In the genomic region with DNA sequence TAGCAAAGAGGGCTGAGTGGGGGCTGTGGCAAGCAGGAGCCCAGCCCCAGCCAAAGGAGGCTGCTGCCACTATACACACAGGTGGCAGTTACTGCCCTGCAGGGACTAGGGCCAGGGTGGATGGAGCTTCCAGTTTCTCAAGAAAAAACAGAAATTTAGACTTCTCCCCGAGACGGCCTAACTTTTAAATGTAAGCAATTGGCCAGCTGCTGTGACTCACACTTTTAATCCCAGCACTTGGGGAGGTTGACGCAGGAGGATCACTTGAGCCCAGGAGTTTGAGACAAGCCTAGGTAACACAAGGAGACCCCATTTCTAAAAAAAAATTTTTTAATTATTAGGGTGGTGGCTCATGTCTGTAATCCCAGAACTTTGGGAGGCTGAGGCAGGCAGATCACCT, we compare ENCODE assay signal across 22 cellular contexts.
"Had no signal": no experiment of that assay in that cellular context is flagged by ENCODE, and none has a peak within 500 bp of the region (broad histone marks: within the 10 kb centered on the region; RNA-seq: fewer than 3 reads in every experiment).

No MANE protein-coding gene starts in this region.

- H3K4me3 ChIP-seq: cardiac muscle cell, dorsolateral prefrontal cortex, lung, right lobe of liver, spleen, tibial artery had no signal

- H3K27me3 Mint-ChIP-seq: natural killer cell treated with Interleukin-12 subunit alpha and Interleukin-12 subunit beta and Interleukin-15 and Interleukin-18, amount 100 ng/mL, for 72 hours had no signal

- ATAC-seq: activated CD4-positive, CD25-positive, alpha-beta regulatory T cell treated with anti-CD3 and anti-CD28 coated beads, Interleukin-2, amount 50 U/mL, for 24 hours; activated naive CD4-positive, alpha-beta T cell treated with anti-CD3 and anti-CD28 coated beads, Interleukin-2, amount 50 U/mL, for 72 hours; right lobe of liver had no signal

- FAIRE-seq: keratinocyte, urothelium cell line had no signal

- H3K36me3 Mint-ChIP-seq: activated naive CD4-positive, alpha-beta T cell treated with anti-CD3 and anti-CD28 coated beads, Interleukin-2, amount 50 U/mL, for 72 hours; natural killer cell treated with Interleukin-12 subunit alpha and Interleukin-12 subunit beta and Interleukin-15 and Interleukin-18, amount 100 ng/mL, for 72 hours had no signal

- H3K9me3 Mint-ChIP-seq: activated naive CD4-positive, alpha-beta T cell treated with anti-CD3 and anti-CD28 coated beads, Interleukin-2, amount 50 U/mL, for 72 hours; mesothelial cell of epicardium; natural killer cell treated with Interleukin-12 subunit alpha and Interleukin-12 subunit beta and Interleukin-15 and Interleukin-18, amount 100 ng/mL, for 72 hours had no signal

- H3K4me3 Mint-ChIP-seq: mesothelial cell of epicardium; natural killer cell treated with Interleukin-12 subunit alpha and Interleukin-12 subunit beta and Interleukin-15 and Interleukin-18, amount 100 ng/mL, for 72 hours had no signal

- DNase-seq: activated CD4-positive, alpha-beta T cell treated with anti-CD3 and anti-CD28 coated beads, Interleukin-2, amount 50 U/mL, for 1 hour; activated CD8-positive, alpha-beta memory T cell treated with anti-CD3 and anti-CD28 coated beads, Interleukin-2, amount 50 U/mL, for 4 hours; activated gamma-delta T cell; activated T-cell treated with anti-CD3 and anti-CD28 coated beads, Interleukin-2, amount 50 U/mL, for 48 hours; amniotic stem cell; foreskin melanocyte; glutamatergic neuron; hippocampal formation; right lobe of liver; spleen; stimulated activated CD8-positive, alpha-beta memory T cell treated with anti-CD3 and anti-CD28 coated beads, Interleukin-4, amount 100 ng/mL, for 48 hours; stimulated activated naive CD4-positive, alpha-beta T cell; tibial artery had no signal

- H3K27ac Mint-ChIP-seq: mesothelial cell of epicardium had no signal
